ENCODE assay signal across 17 cellular contexts in genomic region chr6:167399599-167399998, GRCh38.
DNase-seq lines count a peak whose midpoint lies in the region; ATAC-seq and TF ChIP-seq lines count a peak whose summit lies in the region.
"Had no signal": no experiment of that assay in that cellular context is flagged by ENCODE, and none has a peak within 500 bp of the region (broad histone marks: within the 10 kb centered on the region; RNA-seq: fewer than 3 reads in every experiment).

No MANE protein-coding gene starts in this region.

- peaks cover 2% of the 10 kb centered on the region for H3K27me3 Mint-ChIP-seq in activated CD4-positive, alpha-beta T cell treated with anti-CD3 and anti-CD28 coated beads, Interleukin-2, amount 10 ng/mL, durations not matched to agents 24 days and 14 days
- H3K27me3 Mint-ChIP-seq in type B pancreatic cell = peaks cover 7% of the 10 kb centered on the region

- H3K4me1 Mint-ChIP-seq in activated CD4-positive, alpha-beta T cell treated with anti-CD3 and anti-CD28 coated beads, Interleukin-2, amount 10 ng/mL, durations not matched to agents 24 days and 14 days = no peaks in the 10 kb centered on the region
- peaks cover 4% of the 10 kb centered on the region for H3K4me1 Mint-ChIP-seq in type B pancreatic cell (ENCODE audit: unreplicated experiment)

- H3K4me3 Mint-ChIP-seq in activated CD4-positive, alpha-beta T cell treated with anti-CD3 and anti-CD28 coated beads, Interleukin-2, amount 10 ng/mL, durations not matched to agents 24 days and 14 days = no peak overlapping the region
- no peak overlapping the region for H3K4me3 Mint-ChIP-seq in type B pancreatic cell
- H3K4me3 Mint-ChIP-seq: CD4-positive, alpha-beta T cell; HFFc6 had no signal

- no peak for ATAC-seq in GM21737 (IDR thresholded peaks at IDR 0.05; ENCODE audit: unreplicated experiment)
- ATAC-seq in left lobe of liver = no peak
- ATAC-seq: A549, HCT116 had no signal

- H3K27ac Mint-ChIP-seq in activated CD4-positive, alpha-beta T cell treated with anti-CD3 and anti-CD28 coated beads, Interleukin-2, amount 10 ng/mL, durations not matched to agents 24 days and 14 days = no peak overlapping the region
- no peak overlapping the region for H3K27ac Mint-ChIP-seq in type B pancreatic cell
- H3K27ac Mint-ChIP-seq: CD4-positive, alpha-beta T cell; HFFc6 had no signal

- H3K36me3 Mint-ChIP-seq in activated CD4-positive, alpha-beta T cell treated with anti-CD3 and anti-CD28 coated beads, Interleukin-2, amount 10 ng/mL, durations not matched to agents 24 days and 14 days (ENCODE audit: low read depth) = no peaks in the 10 kb centered on the region
- H3K36me3 Mint-ChIP-seq in type B pancreatic cell = no peaks in the 10 kb centered on the region

- no peaks in the 10 kb centered on the region for H3K9me3 Mint-ChIP-seq in activated CD4-positive, alpha-beta T cell treated with anti-CD3 and anti-CD28 coated beads, Interleukin-2, amount 10 ng/mL, durations not matched to agents 24 days and 14 days
- H3K9me3 Mint-ChIP-seq in type B pancreatic cell = no peaks in the 10 kb centered on the region
- H3K9me3 Mint-ChIP-seq: CD4-positive, alpha-beta T cell had no signal

- intact Hi-C loops in activated CD4-positive, alpha-beta T cell treated with anti-CD3 and anti-CD28 coated beads, Interleukin-2, amount 10 ng/mL, durations not matched to agents 24 days and 14 days (cut with micrococcal nuclease) = no loop called here

- no peak for TF ChIP-seq CTCF in type B pancreatic cell (conservative IDR thresholded peaks at IDR 0.05)

- peak; percentile 25 for DNase-seq in activated CD4-positive, alpha-beta T cell treated with anti-CD3 and anti-CD28 coated beads, Interleukin-2, amount 10 ng/mL, durations not matched to agents 24 days and 14 days
- DNase-seq in activated CD4-positive, alpha-beta T cell treated with anti-CD3 and anti-CD28 coated beads for 1 hour = no peak
- DNase-seq in islet precursor cell (peak; percentile 19), type B pancreatic cell (ENCODE audit: extremely low spot score, unreplicated experiment) (peak; percentile 58), SHP77 (lab: John Stamatoyannopoulos, UW) (no peak), left lobe of liver (ENCODE audit: low spot score) (no peak)
- DNase-seq: AML-193; CD4-positive, alpha-beta T cell; DMS153; DMS79; GDM1; GOT3; H7; HFFc6 had no signal

Comparison
In these comparisons a context has a peak if more than half of its experiments do, and no peak if none do; other contexts are left out.
1. DNase-seq: peak in activated CD4-positive, alpha-beta T cell treated with anti-CD3 and anti-CD28 coated beads, Interleukin-2, amount 10 ng/mL, durations not matched to agents 24 days and 14 days (single experiment), islet precursor cell (single experiment) and type B pancreatic cell (single experiment); none in activated CD4-positive, alpha-beta T cell treated with anti-CD3 and anti-CD28 coated beads for 1 hour (single experiment), SHP77 (0 of 2) and left lobe of liver (single experiment).